ENCODE assay signal across 14 cellular contexts in the genomic region with DNA sequence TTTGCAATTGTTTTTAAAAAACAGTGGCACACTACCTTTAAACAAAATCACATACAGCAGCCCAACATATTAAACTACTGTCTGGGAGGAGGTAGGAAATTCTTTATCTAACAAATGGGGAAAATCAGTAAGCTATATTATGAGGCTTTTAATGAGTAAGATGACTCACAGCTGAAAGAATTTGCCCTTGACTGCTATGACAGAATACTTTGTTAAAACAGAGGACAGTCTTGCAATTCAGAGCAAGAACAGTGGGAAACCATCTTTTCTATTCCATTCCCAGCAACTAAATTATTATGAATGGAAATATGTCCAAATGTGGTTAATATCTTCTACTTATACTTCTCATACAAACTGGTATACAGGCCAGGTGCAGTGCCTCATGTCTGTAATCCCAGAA. TPM values are rescaled to one million over a fixed set of nuclear protein-coding genes. Genes with fewer than 3 reads are reported as not detected.
DNase-seq lines count a peak whose midpoint lies in the region; ATAC-seq, FAIRE-seq and TF ChIP-seq lines count a peak whose summit lies in the region.
"Had no signal": no experiment of that assay in that cellular context is flagged by ENCODE, and none has a peak within 500 bp of the region (broad histone marks: within the 10 kb centered on the region; RNA-seq: fewer than 3 reads in every experiment).

No MANE protein-coding gene starts in this region.

- no peaks in the 10 kb centered on the region for H3K9me1 ChIP-seq in endothelial cell of umbilical vein (replicated peaks; ENCODE audit: control insufficient read depth, extremely low read depth, insufficient read depth, low read length)

- H3K27me3 Mint-ChIP-seq in T-helper 2 cell treated with Interferon-gamma antibody and Interleukin-4, amounts not matched to agents 5 μg/mL and 100 μg/mL, for 36 hours (ENCODE audit: low read depth): no peaks in the 10 kb centered on the region

- no peak overlapping the region for H3K4ac ChIP-seq in mesenchymal stem cell (ENCODE audit: low read depth in 1 of 2, low read length in 2 of 2)

- BruUV-seq in endothelial cell of umbilical vein (replicated peaks; lab: Mats Ljungman, UMichigan): no TSS peak

- no peak overlapping the region for H3K27ac ChIP-seq in endothelial cell of umbilical vein (ENCODE audit: insufficient read depth, low read depth, low read length)
- peak overlapping the region; percentile 67 for H3K27ac ChIP-seq in mesenchymal stem cell (ENCODE audit: low read length, poor library complexity, severe bottlenecking)
- H3K27ac ChIP-seq: right atrium auricular region had no signal

- H3K18ac ChIP-seq in mesenchymal stem cell (ENCODE audit: low read depth in 1 of 2, low read length in 2 of 2): no peak overlapping the region

- no peak for TF ChIP-seq CTCF in endothelial cell of umbilical vein (IDR thresholded peaks at IDR 0.05; ENCODE audit: extremely low read depth in 1 of 2, insufficient read depth in 1 of 2, low read depth in 1 of 2, low read length in 2 of 2)

- DNase-seq in AG20443 (ENCODE audit: low spot score) (peak; percentile 33), NCI-H69 (lab: John Stamatoyannopoulos, UW) (peak; percentile 10), endothelial cell of umbilical vein (ENCODE audit: low read depth, low spot score) (peak; percentile 66), mesenchymal stem cell (peak; percentile 67), middle frontal gyrus (ENCODE audit: extremely low spot score, low spot score) (no peak), AML-193 (lab: John Stamatoyannopoulos, UW) (no peak)
- no peak for DNase-seq in T-helper 2 cell treated with Interferon-gamma antibody and Interleukin-4, amounts not matched to agents 5 μg/mL and 100 μg/mL, for 36 hours (ENCODE audit: low spot score)
- DNase-seq: amygdala, NCI-H2081 treated with DMSO at 0.1 percent for 48 hours, RPMI8226 had no signal

- H2AFZ ChIP-seq in endothelial cell of umbilical vein (ENCODE audit: low read depth, low read length) (no peak overlapping the region), mesenchymal stem cell (ENCODE audit: low read depth, low read length) (no peak overlapping the region)
- H2AFZ ChIP-seq: GM23338 had no signal

- H3K23ac ChIP-seq in mesenchymal stem cell (ENCODE audit: low read length in 2 of 2): no peak overlapping the region

- H3K36me3 ChIP-seq in endothelial cell of umbilical vein (ENCODE audit: control insufficient read depth in 2 of 2, extremely low read depth in 1 of 2, insufficient read depth in 2 of 2, low read length in 2 of 2): no peaks in the 10 kb centered on the region
- H3K36me3 ChIP-seq in mesenchymal stem cell (ENCODE audit: control insufficient read depth in 1 of 2, insufficient read depth in 2 of 2, low read depth in 1 of 2, low read length in 2 of 2): no peaks in the 10 kb centered on the region
- H3K36me3 ChIP-seq: right atrium auricular region had no signal

- H2BK5ac ChIP-seq in mesenchymal stem cell (ENCODE audit: low read depth, low read length, poor library complexity, severe bottlenecking): no peak overlapping the region

- POLR2A ChIA-PET in endothelial cell of umbilical vein (lab: Charles Lee): no interaction called here

- H4K20me1 ChIP-seq in endothelial cell of umbilical vein (replicated peaks; ENCODE audit: control insufficient read depth, extremely low read depth, insufficient read depth, low read length): no peaks in the 10 kb centered on the region

- H4K91ac ChIP-seq in mesenchymal stem cell (ENCODE audit: low read length): no peak overlapping the region

- H3K4me3 ChIP-seq in endothelial cell of umbilical vein (replicated peaks in 1 of 3; ENCODE audit: insufficient read depth in 1 of 3, low read depth in 1 of 3, low read length in 3 of 3) (no peak overlapping the region), mesenchymal stem cell (ENCODE audit: insufficient read depth in 1 of 2, low read depth in 1 of 2, low read length in 2 of 2) (no peak overlapping the region)
- H3K4me3 ChIP-seq: GM23338, right atrium auricular region had no signal

- H4K8ac ChIP-seq in mesenchymal stem cell (ENCODE audit: low read length): no peak overlapping the region

- no peak overlapping the region for H3K27ac Mint-ChIP-seq in T-helper 2 cell treated with Interferon-gamma antibody and Interleukin-4, amounts not matched to agents 5 μg/mL and 100 μg/mL, for 36 hours
- H3K27ac Mint-ChIP-seq: GM23338 had no signal

- no peaks in the 10 kb centered on the region for H3K27me3 ChIP-seq in endothelial cell of umbilical vein (ENCODE audit: control insufficient read depth in 2 of 2, insufficient read depth in 2 of 2, low read length in 2 of 2)
- H3K27me3 ChIP-seq in mesenchymal stem cell (ENCODE audit: control insufficient read depth in 1 of 2, insufficient read depth in 1 of 2, low read length in 2 of 2): no peaks in the 10 kb centered on the region
- H3K27me3 ChIP-seq: right atrium auricular region had no signal

- intact Hi-C loops in endothelial cell of umbilical vein (cut with micrococcal nuclease): no loop called here

- H3K4me3 Mint-ChIP-seq in T-helper 2 cell treated with Interferon-gamma antibody and Interleukin-4, amounts not matched to agents 5 μg/mL and 100 μg/mL, for 36 hours: no peak overlapping the region
- H3K4me3 Mint-ChIP-seq: GM23338 had no signal

- no peak for ATAC-seq in HG02852 (IDR thresholded peaks at IDR 0.05; ENCODE audit: unreplicated experiment)
- ATAC-seq: GM23338 had no signal

- H2BK15ac ChIP-seq in mesenchymal stem cell (ENCODE audit: low read depth, poor library complexity, severe bottlenecking): no peak overlapping the region

- H3K4me1 Mint-ChIP-seq in T-helper 2 cell treated with Interferon-gamma antibody and Interleukin-4, amounts not matched to agents 5 μg/mL and 100 μg/mL, for 36 hours (ENCODE audit: low read depth): peaks cover 3% of the 10 kb centered on the region
- H3K4me1 Mint-ChIP-seq: GM23338 had no signal

- no peaks in the 10 kb centered on the region for H3K79me2 ChIP-seq in endothelial cell of umbilical vein (ENCODE audit: control insufficient read depth, insufficient read depth, low read length)

- no peak overlapping the region for H2BK120ac ChIP-seq in mesenchymal stem cell (ENCODE audit: low read depth, low read length)

- peak; percentile 91 for FAIRE-seq in endothelial cell of umbilical vein (lab: Jason Lieb, UNC)
- FAIRE-seq: frontal cortex had no signal

- H3K4me1 ChIP-seq in endothelial cell of umbilical vein (ENCODE audit: control insufficient read depth, extremely low read depth, insufficient read depth, low read length) (peaks cover 8% of the 10 kb centered on the region), mesenchymal stem cell (ENCODE audit: control insufficient read depth, insufficient read depth, low read depth, low read length) (peaks cover 9% of the 10 kb centered on the region)
- H3K4me1 ChIP-seq: right atrium auricular region had no signal

- no peak overlapping the region for H2BK12ac ChIP-seq in mesenchymal stem cell (ENCODE audit: low read length in 2 of 2)

- H3K14ac ChIP-seq in mesenchymal stem cell (ENCODE audit: low read length in 2 of 2): no peak overlapping the region

- no peak overlapping the region for H3K9ac ChIP-seq in endothelial cell of umbilical vein (replicated peaks; ENCODE audit: extremely low read depth, insufficient read depth, low read length)
- no peak overlapping the region for H3K9ac ChIP-seq in mesenchymal stem cell (ENCODE audit: low read length)

- H3K9me3 ChIP-seq in endothelial cell of umbilical vein (replicated peaks; ENCODE audit: control insufficient read depth, insufficient read depth, low read length): no peaks in the 10 kb centered on the region
- no peaks in the 10 kb centered on the region for H3K9me3 ChIP-seq in mesenchymal stem cell (ENCODE audit: control insufficient read depth, low read length)
- H3K9me3 ChIP-seq: right atrium auricular region had no signal

- no peak for TF ChIP-seq POLR2A in endothelial cell of umbilical vein (IDR thresholded peaks at IDR 0.05; ENCODE audit: low read depth, low read length)

- H2AK5ac ChIP-seq in mesenchymal stem cell (ENCODE audit: low read length, severe bottlenecking): no peak overlapping the region

- H3K4me2 ChIP-seq in endothelial cell of umbilical vein (ENCODE audit: insufficient read depth, low read length) (no peak overlapping the region), mesenchymal stem cell (ENCODE audit: low read length, poor library complexity, severe bottlenecking) (no peak overlapping the region)
- H3K4me2 ChIP-seq: GM23338 had no signal

- dilution Hi-C loops in endothelial cell of umbilical vein (cut with MboI; ENCODE audit: extremely low pct_ligation_motif_present, low sequenced_read_pairs): no loop called here

- CTCF ChIA-PET in endothelial cell of umbilical vein (lab: Charles Lee): interaction anchor here (0.6 to 2.3 kb wide), 10 partner anchors 9 to 542 kb away, joined by 3 to 7 read pairs (median 3); no protein-coding TSS in a partner anchor

- H3K79me1 ChIP-seq in mesenchymal stem cell (replicated peaks; ENCODE audit: low read length, poor library complexity, severe bottlenecking): no peaks in the 10 kb centered on the region

- H3K9me3 Mint-ChIP-seq in T-helper 2 cell treated with Interferon-gamma antibody and Interleukin-4, amounts not matched to agents 5 μg/mL and 100 μg/mL, for 36 hours: no peaks in the 10 kb centered on the region
- H3K9me3 Mint-ChIP-seq: GM23338 had no signal

- no peaks in the 10 kb centered on the region for H3K36me3 Mint-ChIP-seq in T-helper 2 cell treated with Interferon-gamma antibody and Interleukin-4, amounts not matched to agents 5 μg/mL and 100 μg/mL, for 36 hours (ENCODE audit: low read depth)

TF ChIP-seq in endothelial cell of umbilical vein, 7 proteins besides CTCF, POLR2A, EP300 and RAD21:
- TF ChIP-seq GATA2 (IDR thresholded peaks at IDR 0.05; ENCODE audit: insufficient read depth, insufficient read length, low read depth, low read length): no peak
- TF ChIP-seq JUN (IDR thresholded peaks at IDR 0.05; ENCODE audit: borderline replicate concordance, insufficient read depth, insufficient read length, low read depth): peak; percentile 62
- peak; percentile 75 for TF ChIP-seq FOS (IDR thresholded peaks at IDR 0.05; ENCODE audit: borderline replicate concordance, insufficient read depth, low read length)

RNA-seq across cellular contexts. Expression of gene SGPP1, which starts 49.2 kb away (rescaled TPM):
- 7.6 and 7.9 TPM in 2 replicates for total RNA-seq in endothelial cell of umbilical vein
- polyA plus RNA-seq in endothelial cell of umbilical vein: 4.5 and 6.2 TPM in 2 replicates
- polyA plus RNA-seq in endothelial cell of umbilical vein (2011; cell fraction: cytosol; rRNA removed): 2.8 and 3.3 TPM in 2 replicates
- 3.0 and 4.8 TPM in 2 replicates for polyA plus RNA-seq in endothelial cell of umbilical vein (2011; cell fraction: nucleus; rRNA removed)
- 4.4 and 5.6 TPM in 2 replicates for polyA plus RNA-seq in endothelial cell of umbilical vein (2012)
- 5.4 TPM in 2 replicates for polyA minus RNA-seq in endothelial cell of umbilical vein
- polyA minus RNA-seq in endothelial cell of umbilical vein (2011; cell fraction: cytosol; rRNA and poly(A)+ RNA removed): 13.2 TPM
- 5.3 and 5.4 TPM in 2 replicates for polyA minus RNA-seq in endothelial cell of umbilical vein (2011; cell fraction: nucleus; rRNA and poly(A)+ RNA removed)
- 18.8 TPM for polyA plus RNA-seq in mesenchymal stem cell (2013, experiment 1 of 2)
- polyA plus RNA-seq in mesenchymal stem cell (2013, experiment 2 of 2): 21.8 TPM

Comparison
In these comparisons a context has a peak if more than half of its experiments do, and no peak if none do; other contexts are left out.
1. DNase-seq: peak in AG20443 (single experiment), NCI-H69 (single experiment), endothelial cell of umbilical vein (single experiment) and mesenchymal stem cell (single experiment); none in T-helper 2 cell treated with Interferon-gamma antibody and Interleukin-4, amounts not matched to agents 5 μg/mL and 100 μg/mL, for 36 hours (single experiment), middle frontal gyrus (single experiment) and AML-193 (0 of 2).